ENCODE assay signal across 18 cellular contexts in the genomic region with DNA sequence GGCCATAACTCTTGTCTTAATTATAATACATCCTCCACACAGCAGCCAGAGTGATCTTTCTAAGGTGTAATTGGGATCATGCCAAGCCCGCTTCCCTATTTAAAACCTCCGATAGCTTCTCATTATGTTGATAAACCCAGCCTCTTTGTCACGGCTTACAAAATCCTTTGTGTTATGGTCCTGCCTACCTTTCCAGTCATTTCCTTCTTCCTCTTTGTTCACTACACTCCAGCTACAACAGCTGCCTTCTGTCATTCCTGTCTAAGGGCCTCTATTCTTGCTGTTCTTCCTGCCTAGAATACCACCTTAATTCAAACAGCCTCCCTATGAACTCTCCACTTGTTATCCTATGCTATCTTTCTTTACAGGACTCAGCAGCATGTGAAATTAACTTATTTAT.
DNase-seq lines count a peak whose midpoint lies in the region; FAIRE-seq lines count a peak whose summit lies in the region.
"Had no signal": no experiment of that assay in that cellular context is flagged by ENCODE, and none has a peak within 500 bp of the region (broad histone marks: within the 10 kb centered on the region; RNA-seq: fewer than 3 reads in every experiment).

No MANE protein-coding gene starts in this region.

- no peaks in the 10 kb centered on the region for H3K27me3 ChIP-seq in trophoblast cell (ENCODE audit: insufficient read depth, low read length)
- H3K27me3 ChIP-seq: vagina had no signal

- WGBS in trophoblast cell (ENCODE audit: extremely low coverage, insufficient coverage, insufficient read length) = no CpG with 5 or more reads among the region's 3 CpGs

- DNase-seq in CD1c-positive myeloid dendritic cell (ENCODE audit: extremely low spot score) (peak; percentile 28), NCI-H1105 treated with DMSO at 0.1 percent for 48 hours (lab: John Stamatoyannopoulos, UW) (peak; percentile 70), NCI-H2196 treated with DMSO at 0.1 percent for 48 hours (lab: John Stamatoyannopoulos, UW; ENCODE audit: unreplicated experiment) (peak; percentile 63), dermis blood vessel endothelial cell (peak; percentile 63), trophoblast cell (no peak), RCC 7860 (ENCODE audit: low spot score) (no peak), A172 (ENCODE audit: low spot score) (no peak)
- no peak for DNase-seq in activated CD8-positive, alpha-beta memory T cell treated with anti-CD3 and anti-CD28 coated beads for 24 hours
- DNase-seq: activated CD4-positive, alpha-beta T cell treated with anti-CD3 and anti-CD28 coated beads, Interleukin-2, amount 10 ng/mL, durations not matched to agents 24 days and 14 days; activated naive CD4-positive, alpha-beta T cell treated with anti-CD3 and anti-CD28 coated beads for 36 hours; CD8-positive, alpha-beta T cell; HCEC 1CT; NCI-H510A treated with DMSO at 0.1 percent for 48 hours; sigmoid colon; stimulated activated CD4-positive, alpha-beta T cell treated with anti-CD3 and anti-CD28 coated beads, Interleukin-1b, Interleukin-23, amount 100 ng/mL, for 48 hours had no signal

- H3K4me1 ChIP-seq in trophoblast cell (ENCODE audit: control insufficient read depth in 1 of 2, insufficient read depth in 2 of 2, low read length in 2 of 2) = no peaks in the 10 kb centered on the region
- H3K4me1 ChIP-seq: sigmoid colon, vagina had no signal

- H3K4me3 ChIP-seq in trophoblast cell (ENCODE audit: low read depth, low read length) = no peak overlapping the region
- H3K4me3 ChIP-seq: sigmoid colon, vagina had no signal

- no peak overlapping the region for H2AK5ac ChIP-seq in trophoblast cell (ENCODE audit: low read length)

- no peak for FAIRE-seq in RCC 7860 (lab: Jason Lieb, UNC)
- FAIRE-seq: astrocyte, colon had no signal

- no peaks in the 10 kb centered on the region for H3K9me3 ChIP-seq in trophoblast cell (ENCODE audit: insufficient read depth, low read depth, low read length)
- H3K9me3 ChIP-seq: sigmoid colon, vagina had no signal

- no peak overlapping the region for H3K4ac ChIP-seq in trophoblast cell (ENCODE audit: low read depth, low read length)

- no peak overlapping the region for H3K27ac ChIP-seq in trophoblast cell (ENCODE audit: low read depth, low read length)
- H3K27ac ChIP-seq: sigmoid colon, vagina had no signal

- H3K23ac ChIP-seq in trophoblast cell (ENCODE audit: low read length) = no peak overlapping the region

- H3K14ac ChIP-seq in trophoblast cell (ENCODE audit: low read length) = no peak overlapping the region

- H4K8ac ChIP-seq in trophoblast cell (ENCODE audit: low read depth, low read length) = no peak overlapping the region

- H3K36me3 ChIP-seq in trophoblast cell (ENCODE audit: control insufficient read depth in 1 of 2, insufficient read depth in 2 of 2, low read length in 2 of 2) = no peaks in the 10 kb centered on the region
- H3K36me3 ChIP-seq: sigmoid colon, vagina had no signal

- H2AFZ ChIP-seq in trophoblast cell (ENCODE audit: insufficient read depth, low read length, poor library complexity) = no peak overlapping the region

- H4K12ac ChIP-seq in trophoblast cell (ENCODE audit: low read depth, low read length) = no peak overlapping the region

- no peak overlapping the region for H3K4me2 ChIP-seq in trophoblast cell (ENCODE audit: low read length)

- H2BK12ac ChIP-seq in trophoblast cell (ENCODE audit: low read length) = no peak overlapping the region

- H3K9ac ChIP-seq in trophoblast cell (ENCODE audit: low read length) = no peak overlapping the region

- H3K18ac ChIP-seq in trophoblast cell (ENCODE audit: low read length) = no peak overlapping the region

- H4K91ac ChIP-seq in trophoblast cell (ENCODE audit: low read depth, low read length) = no peak overlapping the region

- H2BK120ac ChIP-seq in trophoblast cell (ENCODE audit: insufficient read depth, low read length, poor library complexity) = no peak overlapping the region

- no peaks in the 10 kb centered on the region for H3K79me1 ChIP-seq in trophoblast cell (ENCODE audit: low read length)

- no peaks in the 10 kb centered on the region for H3K79me2 ChIP-seq in trophoblast cell (ENCODE audit: control insufficient read depth, insufficient read depth, low read length, poor library complexity)

- H2BK5ac ChIP-seq in trophoblast cell (ENCODE audit: low read depth, low read length, poor library complexity) = no peak overlapping the region

Comparison
In these comparisons a context has a peak if more than half of its experiments do, and no peak if none do; other contexts are left out.
1. DNase-seq: peak in CD1c-positive myeloid dendritic cell (single experiment), NCI-H1105 treated with DMSO at 0.1 percent for 48 hours (single experiment), NCI-H2196 treated with DMSO at 0.1 percent for 48 hours (single experiment) and dermis blood vessel endothelial cell (single experiment); none in trophoblast cell (0 of 2), activated CD8-positive, alpha-beta memory T cell treated with anti-CD3 and anti-CD28 coated beads for 24 hours (single experiment), RCC 7860 (single experiment) and A172 (single experiment).